Comparison of ENCODE assay signal across 20 cellular contexts in the genomic region with DNA sequence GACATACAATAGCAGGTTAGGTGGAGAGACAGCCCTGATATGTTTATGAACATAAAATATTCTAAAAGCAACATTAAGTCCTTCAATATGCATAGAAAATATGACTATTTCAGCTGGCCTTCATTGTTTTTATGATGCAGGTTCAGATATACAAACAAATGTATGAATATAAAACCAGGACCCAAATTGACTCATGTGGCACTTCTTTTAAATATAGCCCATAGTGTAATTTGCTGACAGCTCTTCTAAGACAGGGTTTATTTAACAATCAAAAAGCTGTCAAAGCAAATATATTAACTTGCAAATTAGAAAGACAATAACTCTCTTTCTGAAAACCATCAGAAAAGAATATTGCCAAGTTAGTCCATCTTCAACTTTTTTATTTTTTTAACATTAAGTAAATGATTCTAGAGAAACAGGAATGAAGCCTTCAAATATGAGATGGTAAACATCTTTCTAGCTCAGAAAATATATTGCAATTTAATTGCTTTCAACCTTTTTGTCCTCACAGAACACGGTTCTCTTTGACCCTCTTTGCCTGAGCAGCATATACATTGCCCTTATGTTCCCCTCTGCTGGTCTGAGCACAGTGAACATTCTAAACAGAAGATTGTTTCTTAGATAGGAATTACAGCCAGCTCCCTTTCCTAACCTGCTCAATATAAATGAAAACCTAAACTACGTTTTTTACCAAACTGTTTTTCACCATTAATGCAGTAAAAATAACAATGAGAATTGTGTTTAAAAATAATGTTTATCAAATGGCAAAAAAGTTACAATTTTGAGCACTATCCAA.
"Had no signal": no experiment of that assay in that cellular context is flagged by ENCODE, and none has a peak within 500 bp of the region (broad histone marks: within the 10 kb centered on the region; RNA-seq: fewer than 3 reads in every experiment).

No MANE protein-coding gene starts in this region.

- H3K9me3 ChIP-seq: body of pancreas, esophagus squamous epithelium, lower lobe of right lung, right lobe of liver, thoracic aorta, upper lobe of left lung had no signal

- H3K36me3 Mint-ChIP-seq: naive thymus-derived CD8-positive, alpha-beta T cell; stimulated activated effector memory CD8-positive, alpha-beta T cell treated with anti-CD3 and anti-CD28 coated beads, Interleukin-12 subunit alpha, Interleukin-12 subunit beta, amount 100 ng/mL, for 72 hours had no signal

- ATAC-seq: activated CD8-positive, alpha-beta T cell treated with anti-CD3 and anti-CD28 coated beads, Interleukin-2, amount 10 ng/mL, durations not matched to agents 7 days and 5 days; body of pancreas; effector memory CD8-positive, alpha-beta T cell; left cardiac atrium; lower lobe of right lung; naive thymus-derived CD8-positive, alpha-beta T cell; right lobe of liver; stimulated activated effector memory CD8-positive, alpha-beta T cell treated with anti-CD3 and anti-CD28 coated beads, Interleukin-12 subunit alpha, Interleukin-12 subunit beta, amount 100 ng/mL, for 72 hours had no signal

- H3K4me1 Mint-ChIP-seq: activated CD4-positive, alpha-beta T cell treated with anti-CD3 and anti-CD28 coated beads, Interleukin-2, amount 10 ng/mL, durations not matched to agents 7 days and 5 days; naive thymus-derived CD8-positive, alpha-beta T cell; stimulated activated effector memory CD8-positive, alpha-beta T cell treated with anti-CD3 and anti-CD28 coated beads, Interleukin-12 subunit alpha, Interleukin-12 subunit beta, amount 100 ng/mL, for 72 hours had no signal

- H3K4me3 Mint-ChIP-seq: activated CD4-positive, alpha-beta T cell treated with anti-CD3 and anti-CD28 coated beads, Interleukin-2, amount 10 ng/mL, durations not matched to agents 7 days and 5 days; activated CD8-positive, alpha-beta T cell treated with anti-CD3 and anti-CD28 coated beads, Interleukin-2, amount 10 ng/mL, durations not matched to agents 7 days and 5 days; activated naive CD4-positive, alpha-beta T cell treated with anti-CD3 and anti-CD28 coated beads for 36 hours; activated T-cell treated with anti-CD3 and anti-CD28 coated beads, Interleukin-2, amount 50 U/mL, for 24 hours; effector memory CD8-positive, alpha-beta T cell; naive thymus-derived CD8-positive, alpha-beta T cell; stimulated activated effector memory CD8-positive, alpha-beta T cell treated with anti-CD3 and anti-CD28 coated beads, Interleukin-12 subunit alpha, Interleukin-12 subunit beta, amount 100 ng/mL, for 72 hours had no signal

- DNase-seq: activated CD4-positive, alpha-beta T cell treated with anti-CD3 and anti-CD28 coated beads, Interleukin-2, amount 10 ng/mL, durations not matched to agents 7 days and 5 days; activated CD8-positive, alpha-beta T cell treated with anti-CD3 and anti-CD28 coated beads, Interleukin-2, amount 10 ng/mL, durations not matched to agents 7 days and 5 days; activated naive CD4-positive, alpha-beta T cell treated with anti-CD3 and anti-CD28 coated beads for 36 hours; activated T-cell treated with anti-CD3 and anti-CD28 coated beads, Interleukin-2, amount 50 U/mL, for 24 hours; body of pancreas; caudate nucleus; effector memory CD8-positive, alpha-beta T cell; esophagus squamous epithelium; left cardiac atrium; lower lobe of right lung; naive thymus-derived CD8-positive, alpha-beta T cell; right lobe of liver; stimulated activated CD4-positive, alpha-beta T cell treated with anti-CD3 and anti-CD28 coated beads, Interleukin-4, amount 100 ng/mL, for 24 hours; upper lobe of left lung had no signal

- H3K36me3 ChIP-seq: esophagus squamous epithelium, lower lobe of right lung, right lobe of liver, thoracic aorta, upper lobe of left lung had no signal

- H3K27me3 Mint-ChIP-seq: activated CD4-positive, alpha-beta T cell treated with anti-CD3 and anti-CD28 coated beads, Interleukin-2, amount 10 ng/mL, durations not matched to agents 7 days and 5 days; activated T-cell treated with anti-CD3 and anti-CD28 coated beads, Interleukin-2, amount 50 U/mL, for 24 hours; effector memory CD8-positive, alpha-beta T cell had no signal

- H3K4me3 ChIP-seq: body of pancreas, esophagus squamous epithelium, hepatocyte, lower lobe of right lung, right lobe of liver, smooth muscle cell, thoracic aorta, upper lobe of left lung had no signal

- H3K27ac Mint-ChIP-seq: activated CD4-positive, alpha-beta T cell treated with anti-CD3 and anti-CD28 coated beads, Interleukin-2, amount 10 ng/mL, durations not matched to agents 7 days and 5 days; activated CD8-positive, alpha-beta T cell treated with anti-CD3 and anti-CD28 coated beads, Interleukin-2, amount 10 ng/mL, durations not matched to agents 7 days and 5 days; activated naive CD4-positive, alpha-beta T cell treated with anti-CD3 and anti-CD28 coated beads for 36 hours; activated T-cell treated with anti-CD3 and anti-CD28 coated beads, Interleukin-2, amount 50 U/mL, for 24 hours; activated T-helper 2 cell treated with anti-CD3 and anti-CD28 coated beads, Interferon-gamma antibody, Interleukin-2, Interleukin-4, amounts not matched to agents 10 μg/mL and 5 μg/mL and 100 μg/mL, durations not matched to agents 14 hours and 24 hours and 36 hours; effector memory CD8-positive, alpha-beta T cell; naive thymus-derived CD8-positive, alpha-beta T cell; stimulated activated effector memory CD8-positive, alpha-beta T cell treated with anti-CD3 and anti-CD28 coated beads, Interleukin-12 subunit alpha, Interleukin-12 subunit beta, amount 100 ng/mL, for 72 hours had no signal

- H3K4me1 ChIP-seq: body of pancreas, esophagus squamous epithelium, lower lobe of right lung, parathyroid adenoma, right lobe of liver, upper lobe of left lung had no signal

- H3K9me3 Mint-ChIP-seq: activated CD4-positive, alpha-beta T cell treated with anti-CD3 and anti-CD28 coated beads, Interleukin-2, amount 10 ng/mL, durations not matched to agents 7 days and 5 days; activated naive CD4-positive, alpha-beta T cell treated with anti-CD3 and anti-CD28 coated beads for 36 hours; activated T-cell treated with anti-CD3 and anti-CD28 coated beads, Interleukin-2, amount 50 U/mL, for 24 hours; activated T-helper 2 cell treated with anti-CD3 and anti-CD28 coated beads, Interferon-gamma antibody, Interleukin-2, Interleukin-4, amounts not matched to agents 10 μg/mL and 5 μg/mL and 100 μg/mL, durations not matched to agents 14 hours and 24 hours and 36 hours had no signal

- H3K27ac ChIP-seq: body of pancreas, esophagus squamous epithelium, hepatocyte, lower lobe of right lung, parathyroid adenoma, right lobe of liver, thoracic aorta, upper lobe of left lung had no signal

- H3K27me3 ChIP-seq: body of pancreas, esophagus squamous epithelium, hepatocyte, right lobe of liver, upper lobe of left lung had no signal
